Comparison of ENCODE assay signal across 8 cellular contexts in genomic region chr17:45293413-45294211, GRCh38. TPM values are rescaled to one million over a fixed set of nuclear protein-coding genes. Genes with fewer than 3 reads are reported as not detected.
DNase-seq lines count a peak whose midpoint lies in the region; ATAC-seq and TF ChIP-seq lines count a peak whose summit lies in the region.

No MANE protein-coding gene starts in this region.

- CTCF ChIA-PET in AG04450 (lab: Charles Lee): interaction anchor here (0.5 to 4.6 kb wide), 10 partner anchors 15 to 158 kb away, joined by 3 to 30 read pairs (median 4); partner anchors contain the start of gene ACBD4
- CTCF ChIA-PET in T-cell (lab: Charles Lee): no interaction called here

- H3K4me1 ChIP-seq in GM23338 (ENCODE audit: insufficient read depth) (no peaks in the 10 kb centered on the region), mesodermal cell (ENCODE audit: control insufficient read depth, insufficient read depth, low read length, poor library complexity, severe bottlenecking) (peaks cover 16% of the 10 kb centered on the region), tibial artery (peaks cover 0 to 80% (median 59%) of the 10 kb centered on the region in 4 donors)

- no peaks in the 10 kb centered on the region; the same call in 1 of the 2 replicates for H3K79me2 ChIP-seq in GM23338 (replicated peaks; ENCODE audit: insufficient read depth)

- H3K4me2 ChIP-seq in GM23338: no peak overlapping the region

- H2AFZ ChIP-seq in GM23338: no peak overlapping the region

- 60 to 73% methylated on average over 6 to 7 of the region's 10 CpGs for WGBS in mesodermal cell (ENCODE audit: insufficient coverage in 2 of 2), 2 experiments

- no peaks in the 10 kb centered on the region; the same call in none of the 2 replicates for H4K20me1 ChIP-seq in GM23338 (replicated peaks; ENCODE audit: insufficient read depth)

- DNase-seq in AG04450 (ENCODE audit: low read depth, low spot score) (peak; percentile 65), GM23338 (ENCODE audit: low spot score) (no peak), T-cell (no peak), epidermal melanocyte (ENCODE audit: insufficient read length, low spot score) (peak; percentile 74), tibial artery (peak; percentile 92 to 94), NCI-H345 (lab: John Stamatoyannopoulos, UW) (no peak)

- H3K27ac Mint-ChIP-seq in GM23338 (peak overlapping the region; percentile 37; the same call in 1 of the 2 replicates), T-cell (peak overlapping the region; percentile 71 to 80)

- POLR2A ChIA-PET in AG04450 (lab: Yijun Ruan, JAX) (interaction anchor here (0.6 to 2.4 kb wide), 11 partner anchors 11 to 94 kb away, joined by 3 to 14 read pairs (median 3); partner anchors contain the start of gene MAP3K14), T-cell (lab: Charles Lee) (interaction anchor here in 1 of 2 donors (0.7 kb wide), 1 partner anchor 19 kb away, joined by 3 read pairs; no protein-coding TSS in a partner anchor)

- H3K9me3 ChIP-seq in AG04450 (ENCODE audit: control insufficient read depth, insufficient read depth, low read length): no peaks in the 10 kb centered on the region
- no peaks in the 10 kb centered on the region for H3K9me3 ChIP-seq in mesodermal cell (ENCODE audit: control insufficient read depth, low read length)
- H3K9me3 ChIP-seq in tibial artery: no peaks in the 10 kb centered on the region

- ATAC-seq in GM23338: peak; percentile 68
- ATAC-seq in T-cell (replicated peaks in 1 of 4): peak in 3 of 4 experiments; percentile 29 to 43 (median 37)
- no peak for ATAC-seq in HG03460 (IDR thresholded peaks at IDR 0.05; ENCODE audit: unreplicated experiment)

- no peaks in the 10 kb centered on the region for H3K36me3 ChIP-seq in GM23338 (ENCODE audit: insufficient read depth)
- peaks cover 60% of the 10 kb centered on the region for H3K36me3 ChIP-seq in mesodermal cell (ENCODE audit: control insufficient read depth, insufficient read depth, low read length)
- peaks cover 0 to 20% (median 16%) of the 10 kb centered on the region in 3 donors for H3K36me3 ChIP-seq in tibial artery

- intact Hi-C loops in tibial artery (cut with DNase I; ENCODE audit: low total_unique reads): no loop called here

- no peaks in the 10 kb centered on the region for H3K9me2 ChIP-seq in GM23338 (ENCODE audit: insufficient read depth)

- H3K4me1 Mint-ChIP-seq in GM23338 (peaks cover 10% of the 10 kb centered on the region; the same call in 2 of the 3 replicates), T-cell (peaks cover 59 to 74% (median 61%) of the 10 kb centered on the region in 3 donors)

- no peak; the same call in 1 of the 2 replicates for TF ChIP-seq CTCF in AG04450 (IDR thresholded peaks at IDR 0.05; ENCODE audit: low read depth, low read length)
- no peak for TF ChIP-seq CTCF in GM23338 (conservative IDR thresholded peaks at IDR 0.05; ENCODE audit: low read depth in 2 of 2)
- TF ChIP-seq CTCF in tibial artery (IDR thresholded peaks at IDR 0.05): no peak

- H3K4me3 ChIP-seq in AG04450 (ENCODE audit: low read depth, low read length) (no peak overlapping the region), GM23338 (no peak overlapping the region), mesodermal cell (ENCODE audit: extremely low read depth, insufficient read depth, low read length, poor library complexity, severe bottlenecking) (no peak overlapping the region), tibial artery (no peak overlapping the region)

- H3K4me3 Mint-ChIP-seq in GM23338 (no peak overlapping the region; the same call in 2 of the 3 replicates), T-cell (no peak overlapping the region)

- no peaks in the 10 kb centered on the region for H3K9me3 Mint-ChIP-seq in GM23338
- H3K9me3 Mint-ChIP-seq in T-cell: no peaks in the 10 kb centered on the region

- H3K27me3 Mint-ChIP-seq in GM23338 (ENCODE audit: insufficient read depth, low read depth, poor library complexity): peaks cover 9% of the 10 kb centered on the region
- H3K27me3 Mint-ChIP-seq in T-cell: no peaks in the 10 kb centered on the region

- no peaks in the 10 kb centered on the region for H3K27me3 ChIP-seq in AG04450 (ENCODE audit: control insufficient read depth, insufficient read depth, low read length)
- no peaks in the 10 kb centered on the region for H3K27me3 ChIP-seq in GM23338 (ENCODE audit: insufficient read depth)
- no peaks in the 10 kb centered on the region for H3K27me3 ChIP-seq in tibial artery

- H3F3A ChIP-seq in GM23338 (replicated peaks; ENCODE audit: low read depth): no peaks in the 10 kb centered on the region

- H3K27ac ChIP-seq in AG04450 (ENCODE audit: low read depth, low read length) (peak overlapping the region; percentile 87), GM23338 (ENCODE audit: low read depth) (no peak overlapping the region), mesodermal cell (ENCODE audit: low read depth, low read length, severe bottlenecking) (peak overlapping the region; percentile 88), tibial artery (peak overlapping the region; percentile 71 to 78)

- H3K36me3 Mint-ChIP-seq in GM23338 (ENCODE audit: low read depth) (peaks cover 8% of the 10 kb centered on the region), T-cell (peaks cover 19% of the 10 kb centered on the region)

TF ChIP-seq in GM23338, 12 proteins besides CTCF, POLR2A, EP300 and RAD21 (continues in another document):
- no peak for TF ChIP-seq NANOG (IDR thresholded peaks at IDR 0.05; ENCODE audit: borderline replicate concordance)
- no peak for TF ChIP-seq EZH2phosphoT487 (IDR thresholded peaks at IDR 0.05; ENCODE audit: unreplicated experiment)
- TF ChIP-seq JUNB (IDR thresholded peaks at IDR 0.05; ENCODE audit: unreplicated experiment): no peak

RNA-seq across cellular contexts. Expression of gene MAP3K14, which starts 23.2 kb away (rescaled TPM):
- polyA plus RNA-seq in AG04450 (2011; rRNA removed): 4.9 and 6.6 TPM in 2 replicates
- 6.9 and 7.2 TPM in 2 replicates for polyA minus RNA-seq in AG04450 (2011; rRNA and poly(A)+ RNA removed)
- total RNA-seq in GM23338 (2014; rRNA removed; shearing (Covaris generic)): 3.9 and 4.9 TPM in 2 replicates
- polyA plus RNA-seq in GM23338 (2016; fragmentation: Nextera tagmentation; extraction: Ambion mirVana): 1.3 and 1.4 TPM in 2 replicates
- 10 to 100 TPM; 34.4 to 49.8 (median 42.8) TPM for total RNA-seq in T-cell
- 3.7 TPM for polyA plus RNA-seq in mesodermal cell (2013, experiment 1 of 2)
- polyA plus RNA-seq in mesodermal cell (2013, experiment 2 of 2): 3.2 TPM

RNA-seq across cellular contexts. Expression of gene SPATA32, which starts 31.7 kb away (rescaled TPM):
- polyA plus RNA-seq in AG04450 (2011; rRNA removed) (not detected in 2 replicates), GM23338 (2016; fragmentation: Nextera tagmentation; extraction: Ambion mirVana) (0.23 TPM in 1 of 2 replicates, not detected in the other)
- polyA minus RNA-seq in AG04450 (2011; rRNA and poly(A)+ RNA removed): 0.13 TPM in 1 of 2 replicates, not detected in the other
- not detected in 2 replicates for total RNA-seq in GM23338 (2014; rRNA removed; shearing (Covaris generic))
- under 1 TPM in 4 of 5 donors, not detected in 1; 0.37 to 0.55 (median 0.42) TPM for total RNA-seq in T-cell
- not detected for polyA plus RNA-seq in mesodermal cell (2013, experiment 1 of 2)
- polyA plus RNA-seq in mesodermal cell (2013, experiment 2 of 2): not detected

Comparison
In these comparisons a context has a peak if more than half of its experiments do, and no peak if none do; other contexts are left out.
1. DNase-seq: peak in AG04450 (single experiment), epidermal melanocyte (single experiment) and tibial artery (2 of 2); none in GM23338 (single experiment), T-cell (0 of 34) and NCI-H345 (single experiment).